In the genomic region with DNA sequence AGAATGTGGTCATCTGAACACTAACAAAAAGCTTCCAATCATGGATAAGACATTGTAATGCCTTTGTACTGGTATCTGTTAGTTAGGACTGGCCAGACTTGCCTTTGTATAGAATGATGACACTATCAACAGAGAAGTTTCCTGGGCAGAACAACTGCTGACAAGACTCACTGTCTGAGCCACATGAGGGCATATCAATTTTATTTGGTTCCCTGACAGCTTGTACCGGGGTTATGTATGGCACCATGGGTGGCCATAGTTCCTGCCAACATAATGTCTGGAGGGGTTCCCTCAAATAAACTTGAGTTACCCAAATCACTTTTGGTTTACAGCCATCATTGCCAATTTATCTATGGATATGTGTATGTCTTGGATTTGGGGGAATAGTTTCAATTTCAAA, we compare ENCODE assay signal across 10 cellular contexts.
"Had no signal": no experiment of that assay in that cellular context is flagged by ENCODE, and none has a peak within 500 bp of the region (broad histone marks: within the 10 kb centered on the region; RNA-seq: fewer than 3 reads in every experiment).

No MANE protein-coding gene starts in this region.

- H3K4me3 ChIP-seq: GM23338, K562 had no signal

- H3K4me2 ChIP-seq: GM23338 had no signal

- ATAC-seq: GM23338, K562 had no signal

- H2AFZ ChIP-seq: GM23338 had no signal

- DNase-seq: H9, HCEC 1CT, HFFc6, IMR-90, KG1 had no signal

- FAIRE-seq: H1, H54, HTR-8/SVneo, K562 had no signal
